8 cellular contexts compared by ENCODE assay signal in the genomic region with DNA sequence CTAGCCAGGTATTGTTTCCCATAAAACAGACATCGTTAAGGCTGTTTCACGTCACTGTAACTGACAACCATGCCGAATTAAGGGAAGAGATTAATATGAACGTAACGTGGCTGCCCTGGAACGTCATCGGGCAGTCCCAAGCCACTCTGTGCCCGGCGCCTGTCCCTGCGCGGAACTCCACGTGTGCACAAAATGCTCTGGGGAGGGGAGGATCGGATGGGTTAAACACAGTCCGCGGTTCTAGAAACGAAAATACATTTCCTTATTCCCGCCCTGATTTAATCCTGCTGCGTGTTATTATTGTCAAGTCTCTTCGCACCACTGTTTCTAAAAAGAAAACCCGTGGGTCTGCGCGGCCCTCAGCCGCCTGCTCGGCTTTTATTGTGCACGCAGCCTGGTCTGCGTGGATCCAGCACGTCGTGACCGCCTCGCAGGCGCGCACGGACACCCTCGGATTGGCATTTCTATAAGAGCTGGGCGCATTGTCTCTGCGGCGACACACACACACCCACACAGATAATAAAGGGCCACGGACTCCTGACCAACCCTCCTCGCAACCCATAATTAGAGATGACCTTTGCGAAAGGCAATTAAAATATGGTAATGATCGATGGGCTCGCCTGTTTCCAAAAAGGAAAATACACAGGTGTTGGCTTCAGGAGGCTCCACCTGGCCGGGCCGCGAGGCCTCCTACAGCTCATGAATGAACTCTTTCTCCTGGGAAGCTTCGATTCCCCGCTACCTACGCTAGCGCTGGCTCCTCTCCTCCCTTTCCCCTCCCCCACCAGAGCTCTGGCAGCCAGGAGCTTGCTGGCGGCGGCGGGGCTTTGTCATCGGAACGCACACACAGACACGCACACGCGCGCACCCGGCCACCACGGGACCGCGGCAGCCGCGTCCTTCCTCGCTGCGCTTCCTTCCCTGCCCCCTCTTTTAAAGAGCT.
DNase-seq lines count a peak whose midpoint lies in the region; ATAC-seq, FAIRE-seq and TF ChIP-seq lines count a peak whose summit lies in the region.

No MANE protein-coding gene starts in this region.

- no peak overlapping the region for H3K14ac ChIP-seq in IMR-90 (replicated peaks; ENCODE audit: low read depth, low read length)

- H3K27ac ChIP-seq in ACC112 (ENCODE audit: low read depth, low read length), result no peak overlapping the region
- no peak overlapping the region for H3K27ac ChIP-seq in IMR-90 (ENCODE audit: insufficient read depth, low read length)
- H3K27ac ChIP-seq in K562 (ENCODE audit: extremely low read depth, low read depth, low read length), result peak overlapping the region; percentile 78
- no peak overlapping the region for H3K27ac ChIP-seq in lower lobe of right lung
- no peak overlapping the region for H3K27ac ChIP-seq in urinary bladder (ENCODE audit: low read depth)

- 16% methylated on average over 8 of the region's 66 CpGs; no CpG with 5 or more reads in 1 of the 2 experiments for WGBS in IMR-90 (ENCODE audit: extremely low coverage in 2 of 2, insufficient read length in 1 of 2), 2 experiments
- 75% methylated on average over 26 of the region's 66 CpGs for WGBS in K562 (ENCODE audit: insufficient coverage, low coverage, missing lambda C conversion rate)
- 10% methylated on average over 66 of the region's 66 CpGs for WGBS in urinary bladder

- CTCF ChIA-PET in IMR-90 (lab: Yijun Ruan, JAX) (no interaction called here), K562 (lab: Yijun Ruan, JAX; ENCODE audit: low intra/inter-chr PET ratio) (no interaction called here)

- ATAC-seq in IMR-90 (ENCODE audit: low read depth), result no peak
- ATAC-seq in K562, result no peak
- no peak for ATAC-seq in lower lobe of right lung

- no peak for TF ChIP-seq RAD21 in IMR-90 (IDR thresholded peaks at IDR 0.05; ENCODE audit: low read length)
- TF ChIP-seq RAD21 in K562 (CRISPR knock-in tag; conservative IDR thresholded peaks at IDR 0.05 in 1 of 2, IDR thresholded peaks at IDR 0.05 in 1 of 2), result no peak

- H3K27me3 ChIP-seq in ACC112 (ENCODE audit: insufficient read depth, low read length) (no peaks in the 10 kb centered on the region), IMR-90 (ENCODE audit: control insufficient read depth, insufficient read depth, low read length) (peaks cover 18% of the 10 kb centered on the region), K562 (ENCODE audit: control insufficient read depth in 2 of 2, insufficient read depth in 2 of 2, low read length in 2 of 2) (no peaks in the 10 kb centered on the region), lower lobe of right lung (ENCODE audit: low read depth) (no peaks in the 10 kb centered on the region)

- no peak overlapping the region for H2AK9ac ChIP-seq in IMR-90 (replicated peaks; ENCODE audit: low read depth, low read length, poor library complexity)

- H3K9me3 ChIP-seq in IMR-90 (ENCODE audit: control insufficient read depth, insufficient read depth, low read length) (no peaks in the 10 kb centered on the region), K562 (replicated peaks; ENCODE audit: control insufficient read depth, insufficient read depth, low read depth, low read length) (no peaks in the 10 kb centered on the region), lower lobe of right lung (no peaks in the 10 kb centered on the region)

- no peak overlapping the region for H3K56ac ChIP-seq in IMR-90 (ENCODE audit: extremely low read depth, insufficient read depth, low read length)

- in situ Hi-C loops in IMR-90 (cut with MboI; ENCODE audit: low sequenced_read_pairs), result no loop called here
- in situ Hi-C loops in K562 (cut with MboI), result no loop called here

- TF ChIP-seq EP300 in K562 (IDR thresholded peaks at IDR 0.05; ENCODE audit: low read length), result no peak

- no peak overlapping the region for H4K91ac ChIP-seq in IMR-90 (ENCODE audit: insufficient read depth, low read depth, low read length)

- H3K4me3 ChIP-seq in ACC112 (ENCODE audit: low read depth, low read length) (peak overlapping the region; percentile 67), IMR-90 (ENCODE audit: insufficient read depth, low read depth, low read length) (no peak overlapping the region), K562 (peak overlapping the region; percentile 18; the same call in 1 of the 2 replicates), lower lobe of right lung (peak overlapping the region; percentile 50), urinary bladder (ENCODE audit: low read depth, low read length) (peak overlapping the region; percentile 21)

- peak overlapping the region; percentile 69 for H2AFZ ChIP-seq in ACC112 (ENCODE audit: low read length, unreplicated experiment)
- H2AFZ ChIP-seq in IMR-90 (replicated peaks; ENCODE audit: low read length, poor library complexity), result peak overlapping the region; percentile 70
- H2AFZ ChIP-seq in K562 (ENCODE audit: low read depth, low read length), result peak overlapping the region; percentile 44; the same call in 1 of the 2 replicates

- no peak overlapping the region for H2AK5ac ChIP-seq in IMR-90 (ENCODE audit: low read depth, low read length)

- no peak overlapping the region for H4K8ac ChIP-seq in IMR-90 (ENCODE audit: low read depth in 2 of 2, low read length in 2 of 2)

- POLR2A ChIA-PET in IMR-90 (lab: Charles Lee; ENCODE audit: unreplicated experiment) (no interaction called here), K562 (lab: Yijun Ruan, JAX) (interaction anchor here (0.6 to 1.4 kb wide), 7 partner anchors 11 to 74 kb away, joined by 3 to 8 read pairs (median 3); partner anchors contain the start of gene BCOR)

- H3K18ac ChIP-seq in IMR-90 (ENCODE audit: low read depth, low read length), result no peak overlapping the region

- DNase-seq in IMR-90, result no peak
- peak in 3 of 4 experiments; percentile 16 to 46 (median 26) for DNase-seq in K562 (ENCODE audit: extremely low read depth in 1 of 4, low spot score in 3 of 4)
- DNase-seq in lower lobe of right lung, result no peak
- DNase-seq in NCI-H82 (lab: John Stamatoyannopoulos, UW), result no peak
- no peak for DNase-seq in AG20443 (ENCODE audit: low spot score)
- no peak for DNase-seq in central memory CD4-positive, alpha-beta T cell

- no peak overlapping the region for H4K5ac ChIP-seq in IMR-90 (ENCODE audit: low read depth, low read length)

- intact Hi-C loops in IMR-90 (cut with micrococcal nuclease) (loop anchor here (2.0 to 10.0 kb wide), 2 partner anchors 155 to 513 kb away; no protein-coding TSS in a partner anchor), K562 (cut with micrococcal nuclease) (loop anchor here (2.0 kb wide), 2 partner anchors 13 to 69 kb away; no protein-coding TSS in a partner anchor), lower lobe of right lung (cut with DNase I) (no loop called here)

- FAIRE-seq in K562 (lab: Jason Lieb, UNC), result no peak

- H3K36me3 ChIP-seq in ACC112 (ENCODE audit: insufficient read depth, low read length), result no peaks in the 10 kb centered on the region
- no peaks in the 10 kb centered on the region for H3K36me3 ChIP-seq in IMR-90 (ENCODE audit: control insufficient read depth, insufficient read depth, low read length)
- H3K36me3 ChIP-seq in K562 (ENCODE audit: control insufficient read depth, insufficient read depth, low read length), result 0 out of 3 replicates have a peak, but pooled peaks cover 3% of the 10 kb centered on the region
- H3K36me3 ChIP-seq in lower lobe of right lung, result no peaks in the 10 kb centered on the region
- no peaks in the 10 kb centered on the region for H3K36me3 ChIP-seq in urinary bladder (ENCODE audit: insufficient read depth)

- H2BK5ac ChIP-seq in IMR-90 (ENCODE audit: low read depth, low read length, poor library complexity, severe bottlenecking), result no peak overlapping the region

- dilution Hi-C loops in IMR-90 (cut with HindIII; ENCODE audit: low sequenced_read_pairs, unreplicated experiment), result no loop called here

- H3K9me1 ChIP-seq in IMR-90 (ENCODE audit: insufficient read depth, low read length), result no peaks in the 10 kb centered on the region
- no peaks in the 10 kb centered on the region for H3K9me1 ChIP-seq in K562 (ENCODE audit: control insufficient read depth, insufficient read depth, low read length)

- no peak overlapping the region for H3K23ac ChIP-seq in IMR-90 (ENCODE audit: low read depth, low read length)

- H3K79me2 ChIP-seq in ACC112 (ENCODE audit: control insufficient read depth, insufficient read depth, low read length, unreplicated experiment) (no peaks in the 10 kb centered on the region), K562 (ENCODE audit: control insufficient read depth, insufficient read depth, low read length) (peaks cover 59% of the 10 kb centered on the region)

- no peak overlapping the region for H2BK20ac ChIP-seq in IMR-90 (ENCODE audit: low read depth, low read length)

- no peak overlapping the region for H3K9ac ChIP-seq in IMR-90 (ENCODE audit: low read depth, low read length)
- H3K9ac ChIP-seq in K562 (ENCODE audit: insufficient read depth in 1 of 2, low read depth in 2 of 2, low read length in 2 of 2), result peak overlapping the region; percentile 70 to 87; a peak in 2 of 4 replicates

- H3K4me1 ChIP-seq in ACC112 (ENCODE audit: control insufficient read depth, insufficient read depth, low read length, unreplicated experiment), result peaks cover 18% of the 10 kb centered on the region
- no peaks in the 10 kb centered on the region; the same call in 1 of the 2 replicates for H3K4me1 ChIP-seq in IMR-90 (ENCODE audit: control insufficient read depth, insufficient read depth, low read length)
- peaks cover 29 to 55% of the 10 kb centered on the region in 2 experiments for H3K4me1 ChIP-seq in K562 (replicated peaks in 1 of 2; ENCODE audit: control insufficient read depth in 2 of 2, insufficient read depth in 2 of 2, low read length in 2 of 2)
- H3K4me1 ChIP-seq in lower lobe of right lung, result peaks cover 24% of the 10 kb centered on the region
- no peaks in the 10 kb centered on the region for H3K4me1 ChIP-seq in urinary bladder (ENCODE audit: insufficient read depth)

- BruUV-seq in IMR-90 (replicated peaks; lab: Mats Ljungman, UMichigan), result no TSS peak
- BruUV-seq in K562 (replicated peaks; lab: Mats Ljungman, UMichigan), result no TSS peak

- H3K4me2 ChIP-seq in IMR-90 (ENCODE audit: low read depth, low read length), result no peak overlapping the region
- peak overlapping the region; percentile 52 for H3K4me2 ChIP-seq in K562 (ENCODE audit: insufficient read depth, low read length)

- no peak overlapping the region for H2BK120ac ChIP-seq in IMR-90 (ENCODE audit: low read depth, low read length)

- no peaks in the 10 kb centered on the region for H4K20me1 ChIP-seq in IMR-90 (ENCODE audit: insufficient read depth, low read length)
- H4K20me1 ChIP-seq in K562 (replicated peaks; ENCODE audit: control insufficient read depth, insufficient read depth, low read length), result no peaks in the 10 kb centered on the region

- 0 out of 3 replicates have a peak overlapping the region, but pooled peaks have one; percentile 17 for H2BK15ac ChIP-seq in IMR-90 (ENCODE audit: low read depth, low read length)

- TF ChIP-seq CTCF in IMR-90 (conservative IDR thresholded peaks at IDR 0.05; ENCODE audit: low read depth, low read length), result no peak
- TF ChIP-seq CTCF in K562 (IDR thresholded peaks at IDR 0.05 in 2 of 3, conservative IDR thresholded peaks at IDR 0.05 in 1 of 3; ENCODE audit: insufficient read depth in 2 of 3, low read depth in 1 of 3, low read length in 3 of 3), result no peak
- no peak for TF ChIP-seq CTCF in lower lobe of right lung (IDR thresholded peaks at IDR 0.05)

- TF ChIP-seq POLR2A in IMR-90 (IDR thresholded peaks at IDR 0.05; ENCODE audit: low read depth, low read length) (no peak), K562 (conservative IDR thresholded peaks at IDR 0.05) (no peak)

- H3K79me1 ChIP-seq in IMR-90 (ENCODE audit: low read depth in 1 of 2, low read length in 2 of 2), result no peaks in the 10 kb centered on the region

- H3K4ac ChIP-seq in IMR-90 (ENCODE audit: low read depth, low read length), result no peak overlapping the region

Comparison
In these comparisons a context has a peak if more than half of its experiments do, and no peak if none do; other contexts are left out.
1. DNase-seq: peak in K562 (3 of 4); none in IMR-90 (single experiment), lower lobe of right lung (single experiment), NCI-H82 (single experiment), AG20443 (single experiment) and central memory CD4-positive, alpha-beta T cell (single experiment).
2. Peak in every context shown above with its lines, with median percentiles within 50 percentile points of each other: H2AFZ ChIP-seq.